Comparison of ENCODE assay signal across 22 cellular contexts in the genomic region with DNA sequence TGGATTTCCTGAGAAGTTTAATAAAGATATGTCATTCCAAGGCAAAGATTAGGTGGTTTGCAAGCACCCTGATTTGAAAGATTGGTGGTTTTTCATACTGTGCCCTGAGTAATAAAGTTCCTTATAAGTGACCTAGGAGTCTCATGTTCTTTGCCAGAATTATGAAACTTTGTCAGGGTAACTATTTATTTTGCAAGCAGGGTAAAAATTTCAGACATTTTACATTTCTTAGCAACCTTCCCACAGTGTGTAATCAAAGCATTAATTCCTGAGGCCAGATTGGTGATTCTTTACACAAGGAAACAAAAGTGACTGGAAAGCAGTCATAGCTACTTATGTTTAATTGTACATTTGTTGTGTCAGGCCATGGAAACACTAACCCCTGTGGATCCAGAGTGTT.
DNase-seq lines count a peak whose midpoint lies in the region; ATAC-seq, FAIRE-seq and TF ChIP-seq lines count a peak whose summit lies in the region.
"Had no signal": no experiment of that assay in that cellular context is flagged by ENCODE, and none has a peak within 500 bp of the region (broad histone marks: within the 10 kb centered on the region; RNA-seq: fewer than 3 reads in every experiment).

No MANE protein-coding gene starts in this region.

- H3K4me3 ChIP-seq in endothelial cell of umbilical vein (replicated peaks in 1 of 3; ENCODE audit: insufficient read depth in 1 of 3, low read depth in 1 of 3, low read length in 3 of 3) (no peak overlapping the region), A673 (ENCODE audit: low read depth, low read length, poor library complexity, severe bottlenecking) (no peak overlapping the region)

- no peak overlapping the region for H3K4me2 ChIP-seq in endothelial cell of umbilical vein (ENCODE audit: insufficient read depth, low read length)

- no peak for ATAC-seq in HG03439 (IDR thresholded peaks at IDR 0.05; ENCODE audit: unreplicated experiment)
- ATAC-seq: HCT116 had no signal

- no peak overlapping the region for H3K9ac ChIP-seq in endothelial cell of umbilical vein (replicated peaks; ENCODE audit: extremely low read depth, insufficient read depth, low read length)

- H3K27me3 ChIP-seq in endothelial cell of umbilical vein (ENCODE audit: control insufficient read depth in 2 of 2, insufficient read depth in 2 of 2, low read length in 2 of 2) (no peaks in the 10 kb centered on the region), A673 (replicated peaks; ENCODE audit: insufficient read depth, low read depth, low read length, poor library complexity) (no peaks in the 10 kb centered on the region)
- H3K27me3 ChIP-seq: BE2C had no signal

- no peaks in the 10 kb centered on the region for H3K79me2 ChIP-seq in endothelial cell of umbilical vein (ENCODE audit: control insufficient read depth, insufficient read depth, low read length)

- no peaks in the 10 kb centered on the region for H4K20me1 ChIP-seq in endothelial cell of umbilical vein (replicated peaks; ENCODE audit: control insufficient read depth, extremely low read depth, insufficient read depth, low read length)

- intact Hi-C loops in endothelial cell of umbilical vein (cut with micrococcal nuclease): no loop called here
- intact Hi-C loops in A673 (cut with micrococcal nuclease; ENCODE audit: unreplicated experiment): no loop called here

- POLR2A ChIA-PET in endothelial cell of umbilical vein (lab: Charles Lee): no interaction called here
- POLR2A ChIA-PET in A673 (lab: Charles Lee; ENCODE audit: low non-redundant PET): no interaction called here

- no peaks in the 10 kb centered on the region for H3K9me1 ChIP-seq in endothelial cell of umbilical vein (replicated peaks; ENCODE audit: control insufficient read depth, extremely low read depth, insufficient read depth, low read length)

- TF ChIP-seq CTCF in endothelial cell of umbilical vein (IDR thresholded peaks at IDR 0.05; ENCODE audit: extremely low read depth in 1 of 2, insufficient read depth in 1 of 2, low read depth in 1 of 2, low read length in 2 of 2): no peak
- TF ChIP-seq CTCF in A673 (conservative IDR thresholded peaks at IDR 0.05; ENCODE audit: low read depth, low read length): no peak

- CTCF ChIA-PET in endothelial cell of umbilical vein (lab: Charles Lee): no interaction called here
- CTCF ChIA-PET in A673 (lab: Charles Lee): no interaction called here

- H3K36me3 ChIP-seq in endothelial cell of umbilical vein (ENCODE audit: control insufficient read depth in 2 of 2, extremely low read depth in 1 of 2, insufficient read depth in 2 of 2, low read length in 2 of 2): no peaks in the 10 kb centered on the region
- H3K36me3 ChIP-seq in A673 (ENCODE audit: insufficient read depth, low read length, poor library complexity, severe bottlenecking): no peaks in the 10 kb centered on the region
- H3K36me3 ChIP-seq: BE2C had no signal

- dilution Hi-C loops in endothelial cell of umbilical vein (cut with MboI; ENCODE audit: extremely low pct_ligation_motif_present, low sequenced_read_pairs): no loop called here

- BruUV-seq in endothelial cell of umbilical vein (replicated peaks; lab: Mats Ljungman, UMichigan): no TSS peak
- no TSS peak for BruUV-seq in A673 (replicated peaks; lab: Mats Ljungman, UMichigan)

- H3K9me3 ChIP-seq in endothelial cell of umbilical vein (replicated peaks; ENCODE audit: control insufficient read depth, insufficient read depth, low read length) (no peaks in the 10 kb centered on the region), A673 (ENCODE audit: low read depth, low read length, poor library complexity, severe bottlenecking) (no peaks in the 10 kb centered on the region)
- H3K9me3 ChIP-seq: BE2C had no signal

- DNase-seq in DMS53 (lab: John Stamatoyannopoulos, UW) (peak; percentile 66), DMS53 treated with DMSO at 0.1 percent for 48 hours (lab: John Stamatoyannopoulos, UW; ENCODE audit: unreplicated experiment) (no peak), NCI-H226 (peak; percentile 10), endothelial cell of umbilical vein (ENCODE audit: low read depth, low spot score) (no peak), NCI-H1092 treated with DMSO at 0.1 percent for 48 hours (lab: John Stamatoyannopoulos, UW) (no peak), A673 (ENCODE audit: low spot score) (no peak)
- DNase-seq: BE2C; C1 segment of cervical spinal cord; CD4-positive, CD25-positive, alpha-beta regulatory T cell; CD8-positive, alpha-beta memory T cell; COR-L47; DMS 273 treated with DMSO at 0.1 percent for 48 hours; DMS79; GF-D8; GOT3; H7; HFFc6; KBM-7 had no signal

- TF ChIP-seq POLR2A in endothelial cell of umbilical vein (IDR thresholded peaks at IDR 0.05; ENCODE audit: low read depth, low read length): no peak

- H3K4me1 ChIP-seq in endothelial cell of umbilical vein (ENCODE audit: control insufficient read depth, extremely low read depth, insufficient read depth, low read length): no peaks in the 10 kb centered on the region
- H3K4me1 ChIP-seq in A673 (ENCODE audit: insufficient read depth, low read length, poor library complexity, severe bottlenecking): no peaks in the 10 kb centered on the region
- H3K4me1 ChIP-seq: BE2C had no signal

- H2AFZ ChIP-seq in endothelial cell of umbilical vein (ENCODE audit: low read depth, low read length): no peak overlapping the region

- peak; percentile 53 for FAIRE-seq in endothelial cell of umbilical vein (lab: Jason Lieb, UNC)
- FAIRE-seq: HTR-8/SVneo had no signal

- H3K27ac ChIP-seq in endothelial cell of umbilical vein (ENCODE audit: insufficient read depth, low read depth, low read length) (no peak overlapping the region), A673 (ENCODE audit: low read depth, low read length, poor library complexity, severe bottlenecking) (no peak overlapping the region)
- H3K27ac ChIP-seq: 22Rv1 had no signal

TF ChIP-seq in endothelial cell of umbilical vein, 7 proteins besides CTCF, POLR2A, EP300 and RAD21:
- TF ChIP-seq, protein P1, sequence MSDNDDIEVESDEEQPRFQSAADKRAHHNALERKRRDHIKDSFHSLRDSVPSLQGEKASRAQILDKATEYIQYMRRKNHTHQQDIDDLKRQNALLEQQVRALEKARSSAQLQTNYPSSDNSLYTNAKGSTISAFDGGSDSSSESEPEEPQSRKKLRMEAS (IDR thresholded peaks at IDR 0.05; ENCODE audit: insufficient read depth, insufficient read length): no peak
- TF ChIP-seq GATA2 (IDR thresholded peaks at IDR 0.05; ENCODE audit: insufficient read depth, insufficient read length, low read depth, low read length): no peak
- no peak for TF ChIP-seq JUN (IDR thresholded peaks at IDR 0.05; ENCODE audit: borderline replicate concordance, insufficient read depth, insufficient read length, low read depth)
- TF ChIP-seq MYC (IDR thresholded peaks at IDR 0.05; ENCODE audit: low read depth, low read length): no peak
- TF ChIP-seq FOS (IDR thresholded peaks at IDR 0.05; ENCODE audit: borderline replicate concordance, insufficient read depth, low read length): no peak
TF ChIP-seq in endothelial cell of umbilical vein: peak in this region for 0.

Comparison
In these comparisons a context has a peak if more than half of its experiments do, and no peak if none do; other contexts are left out.
1. DNase-seq: peak in DMS53 (single experiment) and NCI-H226 (single experiment); none in DMS53 treated with DMSO at 0.1 percent for 48 hours (single experiment), endothelial cell of umbilical vein (single experiment), NCI-H1092 treated with DMSO at 0.1 percent for 48 hours (single experiment) and A673 (single experiment).